ENCODE assay signal across 8 cellular contexts in the genomic region with DNA sequence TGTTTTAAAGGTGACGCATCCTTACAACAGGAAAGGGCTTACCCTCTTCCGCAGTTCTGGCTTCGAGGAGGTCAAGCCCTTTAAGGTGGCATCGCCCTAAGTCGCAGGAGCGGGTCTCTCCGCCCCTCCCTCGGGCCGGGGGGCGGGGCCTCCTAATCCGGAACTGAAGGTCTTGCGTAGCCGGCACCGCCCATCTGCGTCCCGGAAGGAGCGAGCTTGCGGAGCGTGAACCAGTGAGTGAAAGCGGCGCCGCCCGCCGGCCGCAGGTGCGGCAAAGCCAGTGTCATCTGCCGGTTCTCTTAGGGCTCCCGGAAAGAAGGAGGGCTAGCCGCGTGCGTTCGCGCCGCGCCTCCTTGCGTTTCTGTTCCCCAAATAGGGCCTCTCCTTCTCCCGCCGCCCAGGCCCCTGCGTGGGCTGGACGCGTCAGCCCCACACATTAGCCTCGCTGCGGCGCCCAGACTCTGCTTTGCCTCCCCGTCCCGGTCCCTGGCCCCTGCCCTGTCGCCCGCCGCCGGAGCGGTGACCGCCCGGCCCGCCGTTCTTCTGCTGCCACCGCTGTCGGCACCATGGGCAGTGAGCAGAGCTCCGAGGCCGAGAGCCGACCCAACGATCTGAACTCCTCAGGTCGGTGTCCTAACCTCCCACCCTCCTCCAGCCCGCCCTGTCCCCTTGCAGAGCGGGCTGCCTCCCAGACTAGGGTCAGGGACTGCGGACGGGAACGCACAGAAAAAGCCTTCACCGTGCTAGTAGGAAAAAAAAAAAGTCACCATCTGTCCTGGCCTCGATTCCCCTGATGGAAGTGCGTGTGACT. TPM values are rescaled to one million over a fixed set of nuclear protein-coding genes. Genes with fewer than 3 reads are reported as not detected.
DNase-seq lines count a peak whose midpoint lies in the region; ATAC-seq, FAIRE-seq and TF ChIP-seq lines count a peak whose summit lies in the region.

A gene (plus strand): TSS at position 193 of the 811 bp plus-strand sequence. CDS start 374 bp downstream, at position 567.

- H3K36me3 ChIP-seq in right atrium auricular region (no peaks in the 10 kb centered on the region), psoas muscle (ENCODE audit: insufficient read depth in 1 of 2, low read depth in 1 of 2) (peaks cover 0 to 11% of the 10 kb centered on the region in 2 donors)

- peak in 1 of 2 donors; percentile 24 for TF ChIP-seq CTCF in right atrium auricular region (IDR thresholded peaks at IDR 0.05)
- TF ChIP-seq CTCF in psoas muscle (IDR thresholded peaks at IDR 0.05), result no peak

- FAIRE-seq in urothelium cell line (lab: Jason Lieb, UNC), result peak; percentile 88

- H3K9me3 ChIP-seq in right atrium auricular region (no peaks in the 10 kb centered on the region), psoas muscle (no peaks in the 10 kb centered on the region)

- H3K4me3 ChIP-seq in right atrium auricular region (peak within 1 kb of the TSS; percentile 88 to 95), psoas muscle (peak within 1 kb of the TSS; percentile 99)

- peak; percentile 89 to 96 for DNase-seq in NCI-H187 (lab: John Stamatoyannopoulos, UW)
- DNase-seq in T-helper 2 cell, result peak; percentile 95 to 99 (median 98)
- peak; percentile 57 to 98 (median 93) for DNase-seq in anterior cingulate cortex (lab: John Stamatoyannopoulos, UW)
- DNase-seq in right atrium auricular region (ENCODE audit: low spot score), result peak; percentile 97
- peak; percentile 98 for DNase-seq in psoas muscle
- DNase-seq in urothelium cell line (ENCODE audit: low spot score), result peak; percentile 99

- no peaks in the 10 kb centered on the region for H3K27me3 ChIP-seq in right atrium auricular region
- H3K27me3 ChIP-seq in psoas muscle (ENCODE audit: insufficient read depth in 3 of 3, low read length in 2 of 3), result no peaks in the 10 kb centered on the region

- H3K4me1 ChIP-seq in right atrium auricular region (peaks cover 0 to 9% of the 10 kb centered on the region in 2 donors), psoas muscle (peaks cover 18% of the 10 kb centered on the region)

- ATAC-seq in GM18499 (IDR thresholded peaks at IDR 0.05; ENCODE audit: insufficient read depth, unreplicated experiment) (peak; percentile 64), HG02943 (IDR thresholded peaks at IDR 0.05; ENCODE audit: low read depth, unreplicated experiment) (peak; percentile 84), psoas muscle (peak; percentile 97 to 99 (median 98))

- peak within 1 kb of the TSS; percentile 93 to 98 for H3K27ac ChIP-seq in right atrium auricular region
- peak within 1 kb of the TSS; percentile 100 for H3K27ac ChIP-seq in psoas muscle

- 0% methylated on average over 57 to 70 of the region's 70 CpGs for WGBS in psoas muscle, 3 donors

- intact Hi-C loops in psoas muscle (cut with DNase I), result loop anchor here in 1 of 2 donors (10.0 kb wide), 1 partner anchor 358 kb away; a partner anchor contains a TSS

RNA-seq across cellular contexts. Expression of the gene that starts here (rescaled TPM):
- total RNA-seq in right atrium auricular region (1 to 10 TPM; 6.2 to 8.0 TPM), psoas muscle (10 to 100 TPM; 10.7 to 13.3 (median 11.8) TPM)
- 10 to 100 TPM in 1 of 3 donors, 1 to 10 TPM in 2; 4.3 to 12.3 (median 8.5) TPM for polyA plus RNA-seq in psoas muscle

Comparison
In these comparisons a context has a peak if more than half of its experiments do, and no peak if none do; other contexts are left out.
1. Peak in every context shown above with its lines: DNase-seq, ATAC-seq, H3K4me3 ChIP-seq and H3K27ac ChIP-seq.